In genomic region chr2:72955188-72956049, GRCh38 we compare ENCODE assay signal across 19 cellular contexts. TPM values are rescaled to one million over a fixed set of nuclear protein-coding genes. Genes with fewer than 3 reads are reported as not detected.
DNase-seq lines count a peak whose midpoint lies in the region; ATAC-seq, FAIRE-seq and TF ChIP-seq lines count a peak whose summit lies in the region.
"Had no signal": no experiment of that assay in that cellular context is flagged by ENCODE, and none has a peak within 500 bp of the region (broad histone marks: within the 10 kb centered on the region; RNA-seq: fewer than 3 reads in every experiment).

No MANE protein-coding gene starts in this region.

- H3K36me3 ChIP-seq in BLaER1 (no peaks in the 10 kb centered on the region), endothelial cell of umbilical vein (ENCODE audit: control insufficient read depth in 2 of 2, extremely low read depth in 1 of 2, insufficient read depth in 2 of 2, low read length in 2 of 2) (no peaks in the 10 kb centered on the region), esophagus squamous epithelium (no peaks in the 10 kb centered on the region)
- H3K36me3 ChIP-seq: ovary had no signal

- H3K9ac ChIP-seq in BLaER1 (peak overlapping the region; percentile 68; the same call in 1 of the 2 replicates), endothelial cell of umbilical vein (replicated peaks; ENCODE audit: extremely low read depth, insufficient read depth, low read length) (no peak overlapping the region)

- 74 to 76% methylated on average over 11 to 16 of the region's 24 CpGs for WGBS in esophagus squamous epithelium, 2 donors

- TF ChIP-seq CTCF in endothelial cell of umbilical vein (IDR thresholded peaks at IDR 0.05; ENCODE audit: extremely low read depth in 1 of 2, insufficient read depth in 1 of 2, low read depth in 1 of 2, low read length in 2 of 2) (no peak), esophagus squamous epithelium (IDR thresholded peaks at IDR 0.05) (no peak)

- H3K4me2 ChIP-seq in BLaER1 (peak overlapping the region; percentile 94), endothelial cell of umbilical vein (ENCODE audit: insufficient read depth, low read length) (no peak overlapping the region)

- H4K20me1 ChIP-seq in BLaER1 (no peaks in the 10 kb centered on the region), endothelial cell of umbilical vein (replicated peaks; ENCODE audit: control insufficient read depth, extremely low read depth, insufficient read depth, low read length) (no peaks in the 10 kb centered on the region)

- H3K79me2 ChIP-seq in endothelial cell of umbilical vein (ENCODE audit: control insufficient read depth, insufficient read depth, low read length), result no peaks in the 10 kb centered on the region

- H3K9me1 ChIP-seq in endothelial cell of umbilical vein (replicated peaks; ENCODE audit: control insufficient read depth, extremely low read depth, insufficient read depth, low read length), result no peaks in the 10 kb centered on the region

- CTCF ChIA-PET in endothelial cell of umbilical vein (lab: Charles Lee), result no interaction called here

- ATAC-seq in T-helper 17 cell, result no peak
- ATAC-seq: foreskin keratinocyte, left lung, mucosa of descending colon had no signal

- H3K9me3 ChIP-seq in BLaER1 (no peaks in the 10 kb centered on the region), T-helper 17 cell (ENCODE audit: control insufficient read depth, low read length, poor library complexity, severe bottlenecking) (no peaks in the 10 kb centered on the region), endothelial cell of umbilical vein (replicated peaks; ENCODE audit: control insufficient read depth, insufficient read depth, low read length) (no peaks in the 10 kb centered on the region), esophagus squamous epithelium (no peaks in the 10 kb centered on the region)
- H3K9me3 ChIP-seq: left lung, mucosa of descending colon, ovary had no signal

- H3K27ac Mint-ChIP-seq in T-helper 17 cell, result peak overlapping the region; percentile 77
- H3K27ac Mint-ChIP-seq: activated naive CD4-positive, alpha-beta T cell treated with anti-CD3 and anti-CD28 coated beads, Interleukin-2, amount 50 U/mL, for 24 hours; IgD-negative memory B cell had no signal

- dilution Hi-C loops in endothelial cell of umbilical vein (cut with MboI; ENCODE audit: extremely low pct_ligation_motif_present, low sequenced_read_pairs), result no loop called here

- no TSS peak for BruUV-seq in endothelial cell of umbilical vein (replicated peaks; lab: Mats Ljungman, UMichigan)

- H3K27me3 Mint-ChIP-seq in T-helper 17 cell, result no peaks in the 10 kb centered on the region
- H3K27me3 Mint-ChIP-seq: activated naive CD4-positive, alpha-beta T cell treated with anti-CD3 and anti-CD28 coated beads, Interleukin-2, amount 50 U/mL, for 24 hours; IgD-negative memory B cell had no signal

- H3K4me1 ChIP-seq in BLaER1 (peaks cover 44% of the 10 kb centered on the region), endothelial cell of umbilical vein (ENCODE audit: control insufficient read depth, extremely low read depth, insufficient read depth, low read length) (no peaks in the 10 kb centered on the region), esophagus squamous epithelium (no peaks in the 10 kb centered on the region)
- H3K4me1 ChIP-seq: foreskin keratinocyte had no signal

- FAIRE-seq in endothelial cell of umbilical vein (lab: Jason Lieb, UNC), result no peak
- FAIRE-seq: H54 had no signal

- H3K4me3 Mint-ChIP-seq in T-helper 17 cell, result peak overlapping the region; percentile 33
- H3K4me3 Mint-ChIP-seq: activated naive CD4-positive, alpha-beta T cell treated with anti-CD3 and anti-CD28 coated beads, Interleukin-2, amount 50 U/mL, for 24 hours; IgD-negative memory B cell had no signal

- H3K36me3 Mint-ChIP-seq in T-helper 17 cell (ENCODE audit: low read depth), result no peaks in the 10 kb centered on the region
- H3K36me3 Mint-ChIP-seq: activated naive CD4-positive, alpha-beta T cell treated with anti-CD3 and anti-CD28 coated beads, Interleukin-2, amount 50 U/mL, for 24 hours; IgD-negative memory B cell had no signal

- H3K4me1 Mint-ChIP-seq in T-helper 17 cell, result peaks cover 33% of the 10 kb centered on the region
- H3K4me1 Mint-ChIP-seq: IgD-negative memory B cell had no signal

- H2AFZ ChIP-seq in endothelial cell of umbilical vein (ENCODE audit: low read depth, low read length), result no peak overlapping the region

- DNase-seq in NCI-H1694 treated with DMSO at 0.1 percent for 48 hours (lab: John Stamatoyannopoulos, UW) (peak; percentile 42), NCI-H1694 (lab: John Stamatoyannopoulos, UW) (no peak), T-helper 17 cell (no peak), endothelial cell of umbilical vein (ENCODE audit: low read depth, low spot score) (peak; percentile 12), D341Med (ENCODE audit: low spot score) (no peak), SKM-1 treated with dmso at 0.1 percent for 144 hours (lab: John Stamatoyannopoulos, UW; ENCODE audit: unreplicated experiment) (no peak), esophagus squamous epithelium (lab: John Stamatoyannopoulos, UW) (no peak)
- DNase-seq: foreskin keratinocyte; NCI-H2029 treated with DMSO at 0.1 percent for 48 hours; ovary; stimulated activated CD4-positive, alpha-beta T cell treated with anti-CD3 and anti-CD28 coated beads, Interleukin-1b, Interleukin-23, amount 100 ng/mL, for 48 hours had no signal

- POLR2A ChIA-PET in endothelial cell of umbilical vein (lab: Charles Lee), result no interaction called here

- TF ChIP-seq POLR2A in endothelial cell of umbilical vein (IDR thresholded peaks at IDR 0.05; ENCODE audit: low read depth, low read length) (no peak), esophagus squamous epithelium (IDR thresholded peaks at IDR 0.05) (no peak)

- H3K4me3 ChIP-seq in BLaER1 (peak overlapping the region; percentile 47), endothelial cell of umbilical vein (replicated peaks in 1 of 3; ENCODE audit: insufficient read depth in 1 of 3, low read depth in 1 of 3, low read length in 3 of 3) (no peak overlapping the region), esophagus squamous epithelium (no peak overlapping the region)
- H3K4me3 ChIP-seq: left lung, mucosa of descending colon, ovary had no signal

- intact Hi-C loops in endothelial cell of umbilical vein (cut with micrococcal nuclease) (no loop called here), esophagus squamous epithelium (cut with DNase I) (no loop called here)

- H3K27ac ChIP-seq in BLaER1, result peak overlapping the region; percentile 86
- no peak overlapping the region for H3K27ac ChIP-seq in endothelial cell of umbilical vein (ENCODE audit: insufficient read depth, low read depth, low read length)
- no peak overlapping the region for H3K27ac ChIP-seq in esophagus squamous epithelium
- H3K27ac ChIP-seq: foreskin keratinocyte, left lung, ovary, RWPE1 had no signal

- H3K27me3 ChIP-seq in BLaER1 (no peaks in the 10 kb centered on the region), endothelial cell of umbilical vein (ENCODE audit: control insufficient read depth in 2 of 2, insufficient read depth in 2 of 2, low read length in 2 of 2) (no peaks in the 10 kb centered on the region), esophagus squamous epithelium (no peaks in the 10 kb centered on the region)
- H3K27me3 ChIP-seq: foreskin keratinocyte, left lung, ovary had no signal

TF ChIP-seq in endothelial cell of umbilical vein, 7 proteins besides CTCF, POLR2A, EP300 and RAD21:
- TF ChIP-seq FOS (IDR thresholded peaks at IDR 0.05; ENCODE audit: borderline replicate concordance, insufficient read depth, low read length) (no peak), EZH2 (IDR thresholded peaks at IDR 0.05; ENCODE audit: borderline replicate concordance, low read depth, low read length, severe bottlenecking) (no peak), POLR2AphosphoS5 (IDR thresholded peaks at IDR 0.05; ENCODE audit: insufficient read depth, low read depth, low read length) (no peak), MAX (IDR thresholded peaks at IDR 0.05; ENCODE audit: insufficient read depth, insufficient read length) (no peak), JUN (IDR thresholded peaks at IDR 0.05; ENCODE audit: borderline replicate concordance, insufficient read depth, insufficient read length, low read depth) (no peak), GATA2 (IDR thresholded peaks at IDR 0.05; ENCODE audit: insufficient read depth, insufficient read length, low read depth, low read length) (no peak), MYC (IDR thresholded peaks at IDR 0.05; ENCODE audit: low read depth, low read length) (no peak)

RNA-seq across cellular contexts. Expression of gene EMX1, which starts 38.1 kb away (rescaled TPM):
- total RNA-seq in T-helper 17 cell (not detected), endothelial cell of umbilical vein (not detected in 2 replicates), esophagus squamous epithelium (under 1 TPM in 1 of 4 donors, not detected in 3; 0.15 TPM)
- polyA plus RNA-seq in endothelial cell of umbilical vein, result not detected in 2 replicates
- not detected in 2 replicates for polyA plus RNA-seq in endothelial cell of umbilical vein (2011; cell fraction: cytosol; rRNA removed)
- polyA plus RNA-seq in endothelial cell of umbilical vein (2011; cell fraction: nucleus; rRNA removed), result not detected in 2 replicates
- not detected in 2 replicates for polyA plus RNA-seq in endothelial cell of umbilical vein (2012)
- not detected in 2 replicates for polyA minus RNA-seq in endothelial cell of umbilical vein
- polyA minus RNA-seq in endothelial cell of umbilical vein (2011; cell fraction: cytosol; rRNA and poly(A)+ RNA removed), result not detected
- not detected in 2 replicates for polyA minus RNA-seq in endothelial cell of umbilical vein (2011; cell fraction: nucleus; rRNA and poly(A)+ RNA removed)
- total RNA-seq: foreskin keratinocyte, left lung, ureter had no signal
- polyA plus RNA-seq: foreskin keratinocyte, IgD-negative memory B cell had no signal

Comparison
In these comparisons a context has a peak if more than half of its experiments do, and no peak if none do; other contexts are left out.
1. DNase-seq: peak in NCI-H1694 treated with DMSO at 0.1 percent for 48 hours (single experiment) and endothelial cell of umbilical vein (single experiment); none in NCI-H1694 (single experiment), T-helper 17 cell (0 of 3), D341Med (single experiment), SKM-1 treated with dmso at 0.1 percent for 144 hours (single experiment) and esophagus squamous epithelium (single experiment).